ENCODE assay signal across 8 cellular contexts in genomic region chr3:130850044-130850797, GRCh38. TPM values are rescaled to one million over a fixed set of nuclear protein-coding genes. Genes with fewer than 3 reads are reported as not detected.
DNase-seq lines count a peak whose midpoint lies in the region; ATAC-seq and TF ChIP-seq lines count a peak whose summit lies in the region.

No MANE protein-coding gene starts in this region.

- H3K27me3 Mint-ChIP-seq in activated B cell treated with CpG ODN at 0.5 μM for 24 hours (peaks cover 3% of the 10 kb centered on the region), Caco-2 (ENCODE audit: insufficient read depth, unreplicated experiment) (peaks cover 2% of the 10 kb centered on the region)

- H3K36me3 ChIP-seq in psoas muscle (ENCODE audit: insufficient read depth in 1 of 2, low read depth in 1 of 2): no peaks in the 10 kb centered on the region
- no peaks in the 10 kb centered on the region for H3K36me3 ChIP-seq in Caco-2 (ENCODE audit: control insufficient read depth, insufficient read depth, low read length)

- peak overlapping the region; percentile 39 for H3K4me3 Mint-ChIP-seq in activated B cell treated with CpG ODN at 0.5 μM for 24 hours
- no peak overlapping the region for H3K4me3 Mint-ChIP-seq in Caco-2 (ENCODE audit: unreplicated experiment)

- H3K4me3 ChIP-seq in psoas muscle (peak overlapping the region; percentile 68), Caco-2 (ENCODE audit: low read depth, low read length) (no peak overlapping the region)

- intact Hi-C loops in activated B cell treated with CpG ODN at 0.5 μM for 24 hours (cut with micrococcal nuclease) (loop anchor here (1.0 to 2.0 kb wide), 2 partner anchors 43 to 51 kb away; no protein-coding TSS in a partner anchor), psoas muscle (cut with DNase I) (loop anchor here (2.0 to 5.0 kb wide), 2 partner anchors 37 to 43 kb away; no protein-coding TSS in a partner anchor), Caco-2 (cut with micrococcal nuclease; ENCODE audit: unreplicated experiment) (no loop called here)

- no peak for TF ChIP-seq CTCF in activated B cell treated with CpG ODN at 0.5 μM for 24 hours (IDR thresholded peaks at IDR 0.05)
- TF ChIP-seq CTCF in psoas muscle (IDR thresholded peaks at IDR 0.05): no peak
- TF ChIP-seq CTCF in Caco-2 (IDR thresholded peaks at IDR 0.05; ENCODE audit: insufficient read depth in 1 of 2, low read depth in 1 of 2, low read length in 1 of 2, severe bottlenecking in 1 of 2, unreplicated experiment in 1 of 2): no peak

- H3K27ac ChIP-seq in epithelial cell of prostate (peak overlapping the region; percentile 82), psoas muscle (peak overlapping the region; percentile 92)

- DNase-seq in HEK293T (ENCODE audit: extremely low spot score) (peak; percentile 21), NAMALWA (ENCODE audit: low spot score) (peak; percentile 85), activated B cell treated with CpG ODN at 0.5 μM for 24 hours (no peak), epithelial cell of prostate (ENCODE audit: low read depth, low spot score) (peak; percentile 90), psoas muscle (no peak), HK-2 (ENCODE audit: unreplicated experiment) (no peak), Caco-2 (no peak)

- H3K27ac Mint-ChIP-seq in activated B cell treated with CpG ODN at 0.5 μM for 24 hours (peak overlapping the region; percentile 65), Caco-2 (ENCODE audit: unreplicated experiment) (no peak overlapping the region)

- H3K9me3 ChIP-seq in psoas muscle (no peaks in the 10 kb centered on the region), Caco-2 (no peaks in the 10 kb centered on the region)

- CTCF ChIA-PET in HEK293T (lab: Yijun Ruan, JAX): no interaction called here
- CTCF ChIA-PET in activated B cell treated with CpG ODN at 0.5 μM for 24 hours (lab: Charles Lee): no interaction called here
- CTCF ChIA-PET in Caco-2 (lab: Charles Lee): no interaction called here

- H3K4me1 Mint-ChIP-seq in activated B cell treated with CpG ODN at 0.5 μM for 24 hours: peaks cover 13% of the 10 kb centered on the region
- no peaks in the 10 kb centered on the region for H3K4me1 Mint-ChIP-seq in Caco-2 (ENCODE audit: low read depth, unreplicated experiment)

- no TSS peak for BruUV-seq in Caco-2 (replicated peaks; lab: Mats Ljungman, UMichigan)

- H3K4me1 ChIP-seq in psoas muscle (peaks cover 43% of the 10 kb centered on the region), Caco-2 (no peaks in the 10 kb centered on the region)

- WGBS in psoas muscle, 3 donors: 7 to 13% (median 10%) methylated on average over 8 of the region's 8 CpGs

- H3K27me3 ChIP-seq in psoas muscle (ENCODE audit: insufficient read depth in 3 of 3, low read length in 2 of 3) (no peaks in the 10 kb centered on the region), Caco-2 (replicated peaks; ENCODE audit: control insufficient read depth, insufficient read depth, low read length) (no peaks in the 10 kb centered on the region)

- ATAC-seq in GM18498 (IDR thresholded peaks at IDR 0.05; ENCODE audit: unreplicated experiment) (peak; percentile 62), activated B cell treated with CpG ODN at 0.5 μM for 24 hours (ENCODE audit: low read depth) (peak; percentile 80), psoas muscle (peak; percentile 79 to 87 (median 83))

- POLR2A ChIA-PET in HEK293T (lab: Yijun Ruan, JAX) (interaction anchor here (0.5 to 1.9 kb wide), 4 partner anchors 10 to 103 kb away, joined by 3 to 5 read pairs (median 4); partner anchors contain the start of genes ATP2C1 and PIK3R4), activated B cell treated with CpG ODN at 0.5 μM for 24 hours (lab: Charles Lee) (interaction anchor here (2.0 kb wide), 1 partner anchor 43 kb away, joined by 11 read pairs; the partner anchor contains the start of gene ATP2C1), Caco-2 (lab: Charles Lee) (no interaction called here)

- no peaks in the 10 kb centered on the region for H3K9me3 Mint-ChIP-seq in activated B cell treated with CpG ODN at 0.5 μM for 24 hours
- H3K9me3 Mint-ChIP-seq in Caco-2 (ENCODE audit: unreplicated experiment): no peaks in the 10 kb centered on the region

- no peaks in the 10 kb centered on the region for H3K36me3 Mint-ChIP-seq in activated B cell treated with CpG ODN at 0.5 μM for 24 hours (ENCODE audit: low read depth)
- no peaks in the 10 kb centered on the region for H3K36me3 Mint-ChIP-seq in Caco-2 (ENCODE audit: insufficient read depth, unreplicated experiment)

TF ChIP-seq in HEK293T, 16 proteins besides CTCF, POLR2A, EP300 and RAD21:
- no peak for TF ChIP-seq LEF1 (IDR thresholded peaks at IDR 0.05; ENCODE audit: borderline replicate concordance)
TF ChIP-seq in HEK293T: peak in this region for 0.

RNA-seq across cellular contexts. Expression of gene ATP2C1, which starts 43.7 kb away (rescaled TPM):
- total RNA-seq in activated B cell treated with CpG ODN at 0.5 μM for 24 hours: 43.8 and 59.3 TPM in 2 replicates
- total RNA-seq in psoas muscle: 10 to 100 TPM; 28.7 to 36.2 (median 31.5) TPM
- polyA plus RNA-seq in psoas muscle: 10 to 100 TPM; 20.5 to 46.2 (median 27.8) TPM
- total RNA-seq in Caco-2 (2022): 64.9 and 80.4 TPM in 2 replicates

Comparison
In these comparisons a context has a peak if more than half of its experiments do, and no peak if none do; other contexts are left out.
1. DNase-seq: peak in HEK293T (single experiment), NAMALWA (single experiment) and epithelial cell of prostate (single experiment); none in activated B cell treated with CpG ODN at 0.5 μM for 24 hours (single experiment), psoas muscle (0 of 2), HK-2 (single experiment) and Caco-2 (0 of 2).
2. Peak in every context shown above with its lines, with median percentiles within 50 percentile points of each other: ATAC-seq.